ENCODE assay signal across 18 cellular contexts in genomic region chr10:30727524-30727923, GRCh38.
"Had no signal": no experiment of that assay in that cellular context is flagged by ENCODE, and none has a peak within 500 bp of the region (broad histone marks: within the 10 kb centered on the region; RNA-seq: fewer than 3 reads in every experiment).

No MANE protein-coding gene starts in this region.

- H3K27me3 ChIP-seq: brain microvascular endothelial cell, dorsolateral prefrontal cortex, gastrocnemius medialis, upper lobe of left lung had no signal

- H3K27ac Mint-ChIP-seq: activated naive CD4-positive, alpha-beta T cell treated with anti-CD3 and anti-CD28 coated beads, Interleukin-2, amount 10 ng/mL, durations not matched to agents 7 days and 5 days; activated naive CD8-positive, alpha-beta T cell treated with anti-CD3 and anti-CD28 coated beads, Interleukin-2, amount 10 ng/mL, durations not matched to agents 7 days and 5 days; mesothelial cell of epicardium; nephron progenitor cell; progenitor cell of endocrine pancreas; stimulated activated memory B cell treated with anti-CD40 and anti-IgM and Interleukin-4, amounts not matched to agents 10 μg/mL and 1 μg/mL and 100 μg/mL, for 72 hours had no signal

- H3K36me3 Mint-ChIP-seq: activated naive CD4-positive, alpha-beta T cell treated with anti-CD3 and anti-CD28 coated beads, Interleukin-2, amount 10 ng/mL, durations not matched to agents 7 days and 5 days; activated naive CD8-positive, alpha-beta T cell treated with anti-CD3 and anti-CD28 coated beads, Interleukin-2, amount 10 ng/mL, durations not matched to agents 7 days and 5 days; mesothelial cell of epicardium; naive B cell; stimulated activated memory B cell treated with anti-CD40 and anti-IgM and Interleukin-4, amounts not matched to agents 10 μg/mL and 1 μg/mL and 100 μg/mL, for 72 hours had no signal

- H3K27ac ChIP-seq: brain microvascular endothelial cell, coronary artery, gastrocnemius medialis, upper lobe of left lung, WERI-Rb-1 had no signal

- FAIRE-seq: astrocyte, small intestine had no signal

- H3K9me3 ChIP-seq: gastrocnemius medialis, upper lobe of left lung had no signal

- H3K9me3 Mint-ChIP-seq: activated naive CD4-positive, alpha-beta T cell treated with anti-CD3 and anti-CD28 coated beads, Interleukin-2, amount 10 ng/mL, durations not matched to agents 7 days and 5 days; activated naive CD8-positive, alpha-beta T cell treated with anti-CD3 and anti-CD28 coated beads, Interleukin-2, amount 10 ng/mL, durations not matched to agents 7 days and 5 days; naive B cell; stimulated activated memory B cell treated with anti-CD40 and anti-IgM and Interleukin-4, amounts not matched to agents 10 μg/mL and 1 μg/mL and 100 μg/mL, for 72 hours; stimulated activated naive CD8-positive, alpha-beta T cell treated with anti-CD3 and anti-CD28 coated beads, Interleukin-15, amount 100 ng/mL, for 72 hours; T-helper 1 cell treated with Interleukin-12 subunit alpha and Interleukin-12 subunit beta and Interleukin-4 antibody, amounts not matched to agents 30 μg/mL and 1 μg/mL, for 36 hours had no signal

- H3K36me3 ChIP-seq: brain microvascular endothelial cell, gastrocnemius medialis, upper lobe of left lung, WERI-Rb-1 had no signal

- H3K4me1 ChIP-seq: gastrocnemius medialis had no signal

- H3K4me1 Mint-ChIP-seq: mesothelial cell of epicardium had no signal

- H3K27me3 Mint-ChIP-seq: stimulated activated naive CD8-positive, alpha-beta T cell treated with anti-CD3 and anti-CD28 coated beads, Interleukin-15, amount 100 ng/mL, for 72 hours had no signal

- H3K4me3 Mint-ChIP-seq: activated naive CD4-positive, alpha-beta T cell treated with anti-CD3 and anti-CD28 coated beads, Interleukin-2, amount 10 ng/mL, durations not matched to agents 7 days and 5 days; activated naive CD8-positive, alpha-beta T cell treated with anti-CD3 and anti-CD28 coated beads, Interleukin-2, amount 10 ng/mL, durations not matched to agents 7 days and 5 days; activated T-helper 1 cell treated with anti-CD3 and anti-CD28 coated beads, Interleukin-12 subunit alpha, Interleukin-12 subunit beta, Interleukin-2, Interleukin-4 antibody, amounts not matched to agents 30 ng/mL and 10 ng/mL and 1 ng/mL, durations not matched to agents 14 hours and 24 hours and 36 hours; mesothelial cell of epicardium; nephron progenitor cell; stimulated activated memory B cell treated with anti-CD40 and anti-IgM and Interleukin-4, amounts not matched to agents 10 μg/mL and 1 μg/mL and 100 μg/mL, for 72 hours; T-helper 1 cell treated with Interleukin-12 subunit alpha and Interleukin-12 subunit beta and Interleukin-4 antibody, amounts not matched to agents 30 μg/mL and 1 μg/mL, for 36 hours had no signal

- H3K4me3 ChIP-seq: gastrocnemius medialis, upper lobe of left lung had no signal
